In genomic region chrX:99413317-99413716, GRCh38 we compare ENCODE assay signal across 33 cellular contexts.
"Had no signal": no experiment of that assay in that cellular context is flagged by ENCODE, and none has a peak within 500 bp of the region (broad histone marks: within the 10 kb centered on the region; RNA-seq: fewer than 3 reads in every experiment).

No MANE protein-coding gene starts in this region.

- H3K27me3 ChIP-seq: MG63 had no signal

- H3K4me3 ChIP-seq: MG63 had no signal

- H3K9me3 ChIP-seq: MG63 had no signal

- H3K36me3 ChIP-seq: MG63 had no signal

- DNase-seq: Karpas-422, Kasumi-1, MG63, MV-4-11, NCI-H1048, NCI-H1092, NCI-H1092 treated with DMSO at 0.1 percent for 48 hours, NCI-H1105, NCI-H1105 treated with DMSO at 0.1 percent for 48 hours, NCI-H1417, NCI-H1417 treated with DMSO at 0.1 percent for 48 hours, NCI-H1436, NCI-H1436 treated with DMSO at 0.1 percent for 48 hours, NCI-H146, NCI-H1694, NCI-H1694 treated with DMSO at 0.1 percent for 48 hours, NCI-H187, NCI-H187 treated with DMSO at 0.1 percent for 48 hours, NCI-H1930, NCI-H2029, NCI-H2029 treated with DMSO at 0.1 percent for 48 hours, NCI-H2081, NCI-H2081 treated with DMSO at 0.1 percent for 48 hours, NCI-H2107, NCI-H2171, NCI-H2171 treated with DMSO at 0.1 percent for 48 hours, NCI-H2227 treated with DMSO at 0.1 percent for 48 hours, NCI-H226, NCI-H345, NCI-H446, NCI-H446 treated with DMSO at 0.1 percent for 48 hours, NCI-H524, NCI-H524 treated with DMSO at 0.1 percent for 48 hours had no signal
